ENCODE assay signal across 1 cellular context in the genomic region with DNA sequence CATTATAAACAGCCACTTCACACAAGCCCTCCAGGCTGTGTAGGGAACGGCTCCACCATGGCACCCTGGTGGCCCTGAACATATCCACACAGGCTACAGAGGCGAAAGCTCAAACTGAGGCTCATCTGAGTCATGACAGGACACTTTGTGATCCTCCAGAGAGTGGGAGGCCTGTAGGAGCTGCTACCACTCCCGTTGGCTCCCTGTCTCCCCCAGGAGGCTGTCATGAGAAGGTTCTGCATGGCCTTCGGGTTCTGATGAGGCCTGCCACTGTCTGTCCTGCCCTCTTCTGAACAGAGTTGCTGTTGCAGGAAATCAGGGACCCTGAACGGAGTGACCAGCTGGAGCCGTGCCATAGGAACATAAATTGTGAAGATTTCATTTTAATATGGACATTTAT.
TF ChIP-seq lines count a peak whose summit lies in the region.

No MANE protein-coding gene starts in this region.

TF ChIP-seq in IMR-90, 13 proteins besides CTCF, POLR2A, EP300 and RAD21 (continued from another document):
- TF ChIP-seq RCOR1 (IDR thresholded peaks at IDR 0.05; ENCODE audit: insufficient replicate concordance, low read length) (no peak), MAFK (IDR thresholded peaks at IDR 0.05; ENCODE audit: low read depth, low read length) (no peak), CEBPB (IDR thresholded peaks at IDR 0.05; ENCODE audit: low read depth, low read length) (no peak), RFX5 (IDR thresholded peaks at IDR 0.05; ENCODE audit: low read depth, low read length) (no peak), CHD1 (IDR thresholded peaks at IDR 0.05; ENCODE audit: low read depth, low read length) (no peak), SMC3 (IDR thresholded peaks at IDR 0.05; ENCODE audit: low read depth, low read length) (no peak), BHLHE40 (IDR thresholded peaks at IDR 0.05; ENCODE audit: low read depth, low read length) (no peak), NFE2L2 (IDR thresholded peaks at IDR 0.05; ENCODE audit: low read depth, low read length) (no peak), FOS (IDR thresholded peaks at IDR 0.05; ENCODE audit: low read depth, low read length) (no peak)
- TF ChIP-seq, protein P1, sequence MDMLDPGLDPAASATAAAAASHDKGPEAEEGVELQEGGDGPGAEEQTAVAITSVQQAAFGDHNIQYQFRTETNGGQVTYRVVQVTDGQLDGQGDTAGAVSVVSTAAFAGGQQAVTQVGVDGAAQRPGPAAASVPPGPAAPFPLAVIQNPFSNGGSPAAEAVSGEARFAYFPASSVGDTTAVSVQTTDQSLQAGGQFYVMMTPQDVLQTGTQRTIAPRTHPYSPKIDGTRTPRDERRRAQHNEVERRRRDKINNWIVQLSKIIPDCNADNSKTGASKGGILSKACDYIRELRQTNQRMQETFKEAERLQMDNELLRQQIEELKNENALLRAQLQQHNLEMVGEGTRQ (IDR thresholded peaks at IDR 0.05; ENCODE audit: low read depth, low read length), result no peak
- TF ChIP-seq, protein P2, sequence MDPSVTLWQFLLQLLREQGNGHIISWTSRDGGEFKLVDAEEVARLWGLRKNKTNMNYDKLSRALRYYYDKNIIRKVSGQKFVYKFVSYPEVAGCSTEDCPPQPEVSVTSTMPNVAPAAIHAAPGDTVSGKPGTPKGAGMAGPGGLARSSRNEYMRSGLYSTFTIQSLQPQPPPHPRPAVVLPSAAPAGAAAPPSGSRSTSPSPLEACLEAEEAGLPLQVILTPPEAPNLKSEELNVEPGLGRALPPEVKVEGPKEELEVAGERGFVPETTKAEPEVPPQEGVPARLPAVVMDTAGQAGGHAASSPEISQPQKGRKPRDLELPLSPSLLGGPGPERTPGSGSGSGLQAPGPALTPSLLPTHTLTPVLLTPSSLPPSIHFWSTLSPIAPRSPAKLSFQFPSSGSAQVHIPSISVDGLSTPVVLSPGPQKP (IDR thresholded peaks at IDR 0.05; ENCODE audit: borderline replicate concordance, low read depth, low read length), result no peak
